2 cellular contexts compared by ENCODE assay signal in genomic region chr5:27836704-27837103, GRCh38.
DNase-seq lines count a peak whose midpoint lies in the region; ATAC-seq and TF ChIP-seq lines count a peak whose summit lies in the region.
"Not testable (repeated sequence)": the region's sequence is repeated elsewhere in the genome, so short reads cannot be mapped to it uniquely, and the experiment has no call there.

No MANE protein-coding gene starts in this region.

- not testable (repeated sequence) for H3K27ac ChIP-seq in GM23338 (ENCODE audit: low read depth); testis

- H3K4me3 ChIP-seq in GM23338, result not testable (repeated sequence)
- peak overlapping the region; percentile 4 to 17 for H3K4me3 ChIP-seq in testis

- not testable (repeated sequence) for H3K36me3 ChIP-seq in GM23338 (ENCODE audit: insufficient read depth); testis (ENCODE audit: low read depth, missing control alignments)

- not testable (repeated sequence) for H3F3A ChIP-seq in GM23338 (replicated peaks; ENCODE audit: low read depth)

- not testable (repeated sequence) for H3K79me2 ChIP-seq in GM23338 (replicated peaks; ENCODE audit: insufficient read depth)

- TF ChIP-seq CTCF in GM23338 (conservative IDR thresholded peaks at IDR 0.05; ENCODE audit: low read depth in 2 of 2); testis (IDR thresholded peaks at IDR 0.05): not testable (repeated sequence)

- not testable (repeated sequence) for H3K9me3 ChIP-seq in testis

- ATAC-seq in GM23338, result not testable (repeated sequence)

- H3K4me2 ChIP-seq in GM23338, result not testable (repeated sequence)

- not testable (repeated sequence) for TF ChIP-seq POLR2A in testis (IDR thresholded peaks at IDR 0.05)

- H3K27me3 Mint-ChIP-seq in GM23338 (ENCODE audit: insufficient read depth, low read depth, poor library complexity), result not testable (repeated sequence)

- not testable (repeated sequence) for H4K20me1 ChIP-seq in GM23338 (replicated peaks; ENCODE audit: insufficient read depth)

- not testable (repeated sequence) for H3K27ac Mint-ChIP-seq in GM23338

- DNase-seq in GM23338 (ENCODE audit: low spot score); testis: not testable (repeated sequence)

- intact Hi-C loops in testis (cut with DNase I; ENCODE audit: low total_unique reads), result not testable (repeated sequence)

- WGBS in testis, 2 donors, result 75 to 76% methylated on average over 20 to 21 of the region's 21 CpGs

- H3K9me2 ChIP-seq in GM23338 (ENCODE audit: insufficient read depth), result not testable (repeated sequence)

- H3K27me3 ChIP-seq in GM23338 (ENCODE audit: insufficient read depth); testis: not testable (repeated sequence)

- H3K4me1 ChIP-seq in GM23338 (ENCODE audit: insufficient read depth); testis: not testable (repeated sequence)

- not testable (repeated sequence) for H3K4me1 Mint-ChIP-seq in GM23338

- not testable (repeated sequence) for H3K36me3 Mint-ChIP-seq in GM23338 (ENCODE audit: low read depth)

- not testable (repeated sequence) for H3K4me3 Mint-ChIP-seq in GM23338

- H2AFZ ChIP-seq in GM23338, result peak overlapping the region; percentile 44; the same call in 1 of the 2 replicates

- H3K9me3 Mint-ChIP-seq in GM23338, result not testable (repeated sequence)
